1 cellular context compared by ENCODE assay signal in the genomic region with DNA sequence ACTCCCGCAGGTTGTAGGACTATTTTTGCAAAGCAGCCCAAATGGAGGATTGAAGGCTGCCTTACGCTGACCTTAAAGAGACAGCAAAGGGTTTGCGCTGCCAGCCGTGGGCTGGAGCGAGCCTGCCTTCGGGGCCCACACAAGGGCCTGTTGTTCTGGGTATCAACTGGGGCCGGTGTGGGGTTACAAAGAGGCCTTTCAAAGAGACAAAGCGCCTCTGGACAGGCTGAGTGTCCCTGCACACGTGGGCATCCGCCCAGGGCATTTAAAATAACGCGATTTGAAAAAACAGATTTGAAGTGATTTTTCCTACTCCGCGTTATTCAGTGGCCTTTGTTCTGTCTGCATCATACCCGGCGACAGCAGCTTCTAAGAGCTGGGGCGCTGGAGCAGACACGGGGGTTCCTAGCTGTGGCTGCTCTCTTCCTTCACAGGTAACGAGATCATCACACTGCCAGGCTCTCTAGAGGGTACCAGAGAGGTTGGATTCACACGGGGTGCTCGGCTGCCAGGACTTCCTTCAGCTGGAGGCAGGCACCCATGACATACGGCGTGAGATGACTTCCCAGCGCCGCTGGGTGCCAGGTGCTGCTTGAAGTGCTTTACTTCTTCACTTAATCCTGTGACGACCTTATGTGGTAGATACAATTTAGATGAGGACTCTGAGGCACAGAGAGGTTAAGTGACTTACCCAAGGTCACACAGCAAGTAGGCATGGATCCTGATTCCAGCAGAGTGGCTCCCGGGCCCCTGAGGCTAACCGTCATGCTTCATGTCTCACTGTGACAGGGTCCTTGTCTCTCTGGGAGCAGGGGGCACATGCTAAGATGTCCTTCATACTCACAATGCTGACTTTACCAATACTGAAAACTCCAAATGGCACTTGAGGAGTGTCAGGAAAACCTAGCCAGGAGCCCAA.
TF ChIP-seq lines count a peak whose summit lies in the region.

No MANE protein-coding gene starts in this region.

TF ChIP-seq in HepG2, 621 proteins besides CTCF, POLR2A, EP300 and RAD21 (continued from another document):
- TF ChIP-seq MAF1 (CRISPR knock-in tag; IDR thresholded peaks at IDR 0.05; ENCODE audit: borderline replicate concordance) = no peak
- no peak for TF ChIP-seq ARNT (IDR thresholded peaks at IDR 0.05)
- no peak for TF ChIP-seq REPIN1 (CRISPR knock-in tag; IDR thresholded peaks at IDR 0.05; ENCODE audit: borderline replicate concordance, low read depth)
- no peak for TF ChIP-seq PHB2 (IDR thresholded peaks at IDR 0.05; ENCODE audit: partially characterized antibody)
- TF ChIP-seq, protein P1, sequence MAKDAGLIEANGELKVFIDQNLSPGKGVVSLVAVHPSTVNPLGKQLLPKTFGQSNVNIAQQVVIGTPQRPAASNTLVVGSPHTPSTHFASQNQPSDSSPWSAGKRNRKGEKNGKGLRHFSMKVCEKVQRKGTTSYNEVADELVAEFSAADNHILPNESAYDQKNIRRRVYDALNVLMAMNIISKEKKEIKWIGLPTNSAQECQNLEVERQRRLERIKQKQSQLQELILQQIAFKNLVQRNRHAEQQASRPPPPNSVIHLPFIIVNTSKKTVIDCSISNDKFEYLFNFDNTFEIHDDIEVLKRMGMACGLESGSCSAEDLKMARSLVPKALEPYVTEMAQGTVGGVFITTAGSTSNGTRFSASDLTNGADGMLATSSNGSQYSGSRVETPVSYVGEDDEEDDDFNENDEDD (CRISPR knock-in tag; IDR thresholded peaks at IDR 0.05; ENCODE audit: borderline replicate concordance) = no peak
- no peak for TF ChIP-seq FLYWCH1 (CRISPR knock-in tag; IDR thresholded peaks at IDR 0.05)
- TF ChIP-seq ELF1 (CRISPR knock-in tag; IDR thresholded peaks at IDR 0.05) = no peak
- TF ChIP-seq, protein P2, sequence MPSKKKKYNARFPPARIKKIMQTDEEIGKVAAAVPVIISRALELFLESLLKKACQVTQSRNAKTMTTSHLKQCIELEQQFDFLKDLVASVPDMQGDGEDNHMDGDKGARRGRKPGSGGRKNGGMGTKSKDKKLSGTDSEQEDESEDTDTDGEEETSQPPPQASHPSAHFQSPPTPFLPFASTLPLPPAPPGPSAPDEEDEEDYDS (CRISPR knock-in tag; IDR thresholded peaks at IDR 0.05) = no peak
- TF ChIP-seq, protein P3, sequence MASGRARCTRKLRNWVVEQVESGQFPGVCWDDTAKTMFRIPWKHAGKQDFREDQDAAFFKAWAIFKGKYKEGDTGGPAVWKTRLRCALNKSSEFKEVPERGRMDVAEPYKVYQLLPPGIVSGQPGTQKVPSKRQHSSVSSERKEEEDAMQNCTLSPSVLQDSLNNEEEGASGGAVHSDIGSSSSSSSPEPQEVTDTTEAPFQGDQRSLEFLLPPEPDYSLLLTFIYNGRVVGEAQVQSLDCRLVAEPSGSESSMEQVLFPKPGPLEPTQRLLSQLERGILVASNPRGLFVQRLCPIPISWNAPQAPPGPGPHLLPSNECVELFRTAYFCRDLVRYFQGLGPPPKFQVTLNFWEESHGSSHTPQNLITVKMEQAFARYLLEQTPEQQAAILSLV (CRISPR knock-in tag; IDR thresholded peaks at IDR 0.05; ENCODE audit: borderline replicate concordance) = no peak
- no peak for TF ChIP-seq GLI4 (CRISPR knock-in tag; IDR thresholded peaks at IDR 0.05; ENCODE audit: borderline replicate concordance)
- peak; percentile 58 for TF ChIP-seq SAP130 (CRISPR knock-in tag; IDR thresholded peaks at IDR 0.05; ENCODE audit: low read depth)
- TF ChIP-seq, protein P4, sequence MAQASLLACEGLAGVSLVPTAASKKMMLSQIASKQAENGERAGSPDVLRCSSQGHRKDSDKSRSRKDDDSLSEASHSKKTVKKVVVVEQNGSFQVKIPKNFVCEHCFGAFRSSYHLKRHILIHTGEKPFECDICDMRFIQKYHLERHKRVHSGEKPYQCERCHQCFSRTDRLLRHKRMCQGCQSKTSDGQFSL (CRISPR knock-in tag; IDR thresholded peaks at IDR 0.05) = no peak
- 0 out of 2 replicates have a peak, but pooled peaks have one; percentile 16 for TF ChIP-seq AHR (CRISPR knock-in tag; IDR thresholded peaks at IDR 0.05)
- no peak for TF ChIP-seq ZNF879 (CRISPR knock-in tag; IDR thresholded peaks at IDR 0.05)
- no peak for TF ChIP-seq RFX3 (CRISPR knock-in tag; IDR thresholded peaks at IDR 0.05)
- no peak for TF ChIP-seq HDAC1 (CRISPR knock-in tag; IDR thresholded peaks at IDR 0.05)
- peak; percentile 47; the same call in 1 of the 2 replicates for TF ChIP-seq DMAP1 (CRISPR knock-in tag; IDR thresholded peaks at IDR 0.05)
- TF ChIP-seq ZNF430 (CRISPR knock-in tag; IDR thresholded peaks at IDR 0.05) = no peak
- TF ChIP-seq ZNF772 (CRISPR knock-in tag; IDR thresholded peaks at IDR 0.05) = peak; percentile 84
- no peak for TF ChIP-seq FOXA3 (CRISPR knock-in tag; IDR thresholded peaks at IDR 0.05)
- TF ChIP-seq ZNF432 (CRISPR knock-in tag; IDR thresholded peaks at IDR 0.05; ENCODE audit: borderline replicate concordance) = no peak
- 0 out of 2 replicates have a peak, but pooled peaks have one; percentile 19 for TF ChIP-seq HMG20A (CRISPR knock-in tag; IDR thresholded peaks at IDR 0.05; ENCODE audit: borderline replicate concordance)
- TF ChIP-seq ZNF788 (CRISPR knock-in tag; IDR thresholded peaks at IDR 0.05; ENCODE audit: borderline replicate concordance) = no peak
- TF ChIP-seq, protein P5, sequence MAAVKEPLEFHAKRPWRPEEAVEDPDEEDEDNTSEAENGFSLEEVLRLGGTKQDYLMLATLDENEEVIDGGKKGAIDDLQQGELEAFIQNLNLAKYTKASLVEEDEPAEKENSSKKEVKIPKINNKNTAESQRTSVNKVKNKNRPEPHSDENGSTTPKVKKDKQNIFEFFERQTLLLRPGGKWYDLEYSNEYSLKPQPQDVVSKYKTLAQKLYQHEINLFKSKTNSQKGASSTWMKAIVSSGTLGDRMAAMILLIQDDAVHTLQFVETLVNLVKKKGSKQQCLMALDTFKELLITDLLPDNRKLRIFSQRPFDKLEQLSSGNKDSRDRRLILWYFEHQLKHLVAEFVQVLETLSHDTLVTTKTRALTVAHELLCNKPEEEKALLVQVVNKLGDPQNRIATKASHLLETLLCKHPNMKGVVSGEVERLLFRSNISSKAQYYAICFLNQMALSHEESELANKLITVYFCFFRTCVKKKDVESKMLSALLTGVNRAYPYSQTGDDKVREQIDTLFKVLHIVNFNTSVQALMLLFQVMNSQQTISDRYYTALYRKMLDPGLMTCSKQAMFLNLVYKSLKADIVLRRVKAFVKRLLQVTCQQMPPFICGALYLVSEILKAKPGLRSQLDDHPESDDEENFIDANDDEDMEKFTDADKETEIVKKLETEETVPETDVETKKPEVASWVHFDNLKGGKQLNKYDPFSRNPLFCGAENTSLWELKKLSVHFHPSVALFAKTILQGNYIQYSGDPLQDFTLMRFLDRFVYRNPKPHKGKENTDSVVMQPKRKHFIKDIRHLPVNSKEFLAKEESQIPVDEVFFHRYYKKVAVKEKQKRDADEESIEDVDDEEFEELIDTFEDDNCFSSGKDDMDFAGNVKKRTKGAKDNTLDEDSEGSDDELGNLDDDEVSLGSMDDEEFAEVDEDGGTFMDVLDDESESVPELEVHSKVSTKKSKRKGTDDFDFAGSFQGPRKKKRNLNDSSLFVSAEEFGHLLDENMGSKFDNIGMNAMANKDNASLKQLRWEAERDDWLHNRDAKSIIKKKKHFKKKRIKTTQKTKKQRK (IDR thresholded peaks at IDR 0.05; ENCODE audit: low read length) = no peak
- TF ChIP-seq HDAC2 (CRISPR knock-in tag; IDR thresholded peaks at IDR 0.05) = peak; percentile 38; the same call in 1 of the 2 replicates
- TF ChIP-seq THYN1 (CRISPR knock-in tag; IDR thresholded peaks at IDR 0.05; ENCODE audit: borderline replicate concordance, low read depth) = no peak
